In the genomic region with DNA sequence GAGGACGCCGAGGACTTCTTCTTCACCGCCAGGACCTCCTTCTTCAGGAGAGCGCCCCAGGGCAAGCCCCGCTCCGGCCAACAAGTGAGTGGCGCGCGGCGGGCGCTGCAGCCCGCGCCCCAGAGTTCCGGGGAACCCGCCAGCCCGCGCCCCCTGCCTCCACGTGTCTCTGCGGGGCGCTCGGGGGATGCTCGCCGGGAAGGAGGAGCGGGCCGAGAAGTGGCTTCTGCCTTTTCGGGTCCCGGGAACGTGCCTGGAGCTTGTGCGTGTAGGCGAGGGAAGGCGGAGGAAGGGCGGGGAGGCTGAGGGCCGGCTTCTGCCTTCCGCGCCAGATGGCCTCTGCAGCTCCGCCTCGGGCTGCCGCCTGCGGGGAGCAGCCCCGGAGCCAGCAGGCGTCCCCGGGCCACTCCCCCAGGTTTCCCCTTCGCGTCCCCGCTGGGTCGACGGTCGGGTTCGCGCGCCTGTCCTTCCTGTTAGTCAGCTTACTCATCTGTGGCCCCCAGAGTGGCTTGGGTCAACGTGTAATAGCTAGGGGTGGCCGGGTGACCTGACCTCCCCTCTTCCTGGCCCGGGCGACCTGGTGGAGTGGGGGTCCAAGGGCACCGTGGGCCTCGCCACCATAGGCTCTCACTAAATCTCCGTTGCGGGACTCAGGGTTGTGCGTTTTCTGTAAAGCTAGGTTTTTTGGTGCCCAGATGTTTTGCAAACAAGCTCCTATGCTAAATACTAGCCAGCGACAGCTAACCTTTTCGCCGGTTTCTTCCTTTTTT, we compare ENCODE assay signal across 8 cellular contexts. TPM values are rescaled to one million over a fixed set of nuclear protein-coding genes. Genes with fewer than 3 reads are reported as not detected.
DNase-seq lines count a peak whose midpoint lies in the region; ATAC-seq lines count a peak whose summit lies in the region.

No MANE protein-coding gene starts in this region.

- no peaks in the 10 kb centered on the region for H3K9me3 ChIP-seq in ectodermal cell (ENCODE audit: control insufficient read depth, low read length)

- peak; percentile 30 to 58 for DNase-seq in NCI-H524 (lab: John Stamatoyannopoulos, UW)
- no peak for DNase-seq in NCI-H524 treated with DMSO at 0.1 percent for 48 hours (lab: John Stamatoyannopoulos, UW)
- peak; percentile 66 for DNase-seq in NCI-H2171 (lab: John Stamatoyannopoulos, UW)
- DNase-seq in activated CD4-positive, alpha-beta T cell treated with anti-CD3 and anti-CD28 coated beads, Interleukin-2, amount 50 U/mL, for 1 hour: peak; percentile 61
- peak; percentile 91 for DNase-seq in mesenteric fat pad (ENCODE audit: low spot score)
- DNase-seq in stimulated activated CD8-positive, alpha-beta memory T cell treated with anti-CD3 and anti-CD28 coated beads, Interleukin-4, amount 100 ng/mL, for 48 hours: peak; percentile 79

- H3K27ac ChIP-seq in ectodermal cell (ENCODE audit: insufficient read depth, low read depth, low read length, poor library complexity, severe bottlenecking): peak overlapping the region; percentile 81

- 0 to 1% methylated on average over 63 of the region's 63 CpGs for WGBS in ectodermal cell, 2 experiments

- no peaks in the 10 kb centered on the region for H3K36me3 ChIP-seq in ectodermal cell (ENCODE audit: control insufficient read depth, insufficient read depth, low read length)

- H3K4me3 ChIP-seq in ectodermal cell (ENCODE audit: insufficient read depth, low read depth, low read length): peak overlapping the region; percentile 80

- H3K27me3 ChIP-seq in ectodermal cell (ENCODE audit: control insufficient read depth, insufficient read depth, low read length, poor library complexity, severe bottlenecking): no peaks in the 10 kb centered on the region

- ATAC-seq in HG02798 (IDR thresholded peaks at IDR 0.05; ENCODE audit: poor library complexity, unreplicated experiment): peak; percentile 60

- H3K4me1 ChIP-seq in ectodermal cell (ENCODE audit: control insufficient read depth, insufficient read depth, low read length): no peaks in the 10 kb centered on the region

RNA-seq across cellular contexts. Expression of a gene that starts 0.6 kb away (rescaled TPM):
- 28.0 TPM for polyA plus RNA-seq in ectodermal cell (2013, experiment 1 of 4)
- 25.1 TPM for polyA plus RNA-seq in ectodermal cell (2013, experiment 2 of 4)
- polyA plus RNA-seq in ectodermal cell (2013, experiment 3 of 4): 17.1 TPM
- 20.1 TPM for polyA plus RNA-seq in ectodermal cell (2013, experiment 4 of 4)
- total RNA-seq in mesenteric fat pad: 90.6 TPM
